Comparison of ENCODE assay signal across 23 cellular contexts in genomic region chr12:49294086-49294803, GRCh38. TPM values are rescaled to one million over a fixed set of nuclear protein-coding genes. Genes with fewer than 3 reads are reported as not detected.
DNase-seq lines count a peak whose midpoint lies in the region; ATAC-seq and TF ChIP-seq lines count a peak whose summit lies in the region.
"Had no signal": no experiment of that assay in that cellular context is flagged by ENCODE, and none has a peak within 500 bp of the region (broad histone marks: within the 10 kb centered on the region; RNA-seq: fewer than 3 reads in every experiment).

No MANE protein-coding gene starts in this region.

- H2AFZ ChIP-seq in neural progenitor cell (replicated peaks), result no peak overlapping the region
- H2AFZ ChIP-seq in PC-3 (ENCODE audit: low read length), result no peak overlapping the region

- peak; percentile 77 for DNase-seq in DMS79 treated with DMSO at 0.1 percent for 48 hours (lab: John Stamatoyannopoulos, UW)
- DNase-seq in NCI-H1092 (lab: John Stamatoyannopoulos, UW), result peak; percentile 21
- DNase-seq in RWPE1 (ENCODE audit: low spot score), result no peak
- peak; percentile 42 for DNase-seq in neural progenitor cell (ENCODE audit: low spot score)
- DNase-seq in NCI-H2107 treated with DMSO at 0.1 percent for 48 hours (lab: John Stamatoyannopoulos, UW; ENCODE audit: unreplicated experiment), result no peak
- no peak for DNase-seq in HPDE6-E6E7 (ENCODE audit: extremely low spot score)
- DNase-seq in PC-3, result no peak
- no peak for DNase-seq in mucosa of gallbladder (ENCODE audit: low spot score)
- DNase-seq: activated CD8-positive, alpha-beta memory T cell treated with anti-CD3 and anti-CD28 coated beads for 24 hours; activated naive CD8-positive, alpha-beta T cell treated with anti-CD3 and anti-CD28 coated beads, Interleukin-2, amount 50 U/mL, for 24 hours; DMS53; natural killer cell; NCI-H2107; SHP77 treated with DMSO at 0.1 percent for 48 hours; thyroid gland had no signal

- H3K9me3 Mint-ChIP-seq in neural progenitor cell, result peaks cover 2% of the 10 kb centered on the region
- H3K9me3 Mint-ChIP-seq: activated naive CD8-positive, alpha-beta T cell treated with anti-CD3 and anti-CD28 coated beads, Interleukin-2, amount 50 U/mL, for 24 hours; activated T-helper 17 cell treated with anti-CD3 and anti-CD28 coated beads, Interleukin-2, amount 50 U/mL, for 72 hours; natural killer cell; stimulated activated effector memory CD8-positive, alpha-beta T cell treated with anti-CD3 and anti-CD28 coated beads, Interleukin-12 subunit alpha, Interleukin-12 subunit beta, amount 100 ng/mL, for 72 hours; T-helper 2 cell treated with Interferon-gamma antibody and Interleukin-4, amounts not matched to agents 5 μg/mL and 100 μg/mL, for 36 hours had no signal

- H3K27me3 ChIP-seq in neural progenitor cell, result peaks cover 77% of the 10 kb centered on the region
- H3K27me3 ChIP-seq in PC-3 (ENCODE audit: low read length), result no peaks in the 10 kb centered on the region

- H3K36me3 ChIP-seq in neural progenitor cell (no peaks in the 10 kb centered on the region), PC-3 (ENCODE audit: low read depth, low read length) (no peaks in the 10 kb centered on the region)
- H3K36me3 ChIP-seq: thyroid gland had no signal

- H4K20me1 ChIP-seq in neural progenitor cell (ENCODE audit: low read depth), result peaks cover 38% of the 10 kb centered on the region
- no peaks in the 10 kb centered on the region for H4K20me1 ChIP-seq in PC-3 (ENCODE audit: low read length)

- BruUV-seq in PC-3 (replicated peaks; lab: Mats Ljungman, UMichigan), result no TSS peak

- intact Hi-C loops in PC-3 (cut with micrococcal nuclease), result no loop called here

- POLR2A ChIA-PET in RWPE1 (lab: Yijun Ruan, JAX; ENCODE audit: low non-redundant PET), result no interaction called here
- POLR2A ChIA-PET in PC-3 (lab: Charles Lee; ENCODE audit: unreplicated experiment), result no interaction called here

- H3K4me1 Mint-ChIP-seq in neural progenitor cell, result peaks cover 17% of the 10 kb centered on the region
- H3K4me1 Mint-ChIP-seq: activated T-helper 17 cell treated with anti-CD3 and anti-CD28 coated beads, Interleukin-2, amount 50 U/mL, for 72 hours had no signal

- H3K4me1 ChIP-seq in neural progenitor cell (peaks cover 27% of the 10 kb centered on the region), PC-3 (ENCODE audit: insufficient read depth, low read length) (peaks cover 12% of the 10 kb centered on the region)

- no peak overlapping the region for H3K4me2 ChIP-seq in neural progenitor cell
- H3K4me2 ChIP-seq in PC-3 (ENCODE audit: low read length), result no peak overlapping the region

- no peaks in the 10 kb centered on the region for H3K36me3 Mint-ChIP-seq in neural progenitor cell
- H3K36me3 Mint-ChIP-seq: natural killer cell; stimulated activated effector memory CD8-positive, alpha-beta T cell treated with anti-CD3 and anti-CD28 coated beads, Interleukin-12 subunit alpha, Interleukin-12 subunit beta, amount 100 ng/mL, for 72 hours had no signal

- H3K79me2 ChIP-seq in neural progenitor cell (ENCODE audit: low read depth) (no peaks in the 10 kb centered on the region), PC-3 (ENCODE audit: low read length) (no peaks in the 10 kb centered on the region)

- H3K27ac ChIP-seq in RWPE1 (peak overlapping the region; percentile 85), neural progenitor cell (no peak overlapping the region), PC-3 (ENCODE audit: low read length) (no peak overlapping the region)
- H3K27ac ChIP-seq: thyroid gland had no signal

- H3K4me3 Mint-ChIP-seq in neural progenitor cell, result no peak overlapping the region
- H3K4me3 Mint-ChIP-seq: activated naive CD8-positive, alpha-beta T cell treated with anti-CD3 and anti-CD28 coated beads, Interleukin-2, amount 50 U/mL, for 24 hours; activated T-helper 17 cell treated with anti-CD3 and anti-CD28 coated beads, Interleukin-2, amount 50 U/mL, for 72 hours; natural killer cell; stimulated activated effector memory CD8-positive, alpha-beta T cell treated with anti-CD3 and anti-CD28 coated beads, Interleukin-12 subunit alpha, Interleukin-12 subunit beta, amount 100 ng/mL, for 72 hours; T-helper 2 cell treated with Interferon-gamma antibody and Interleukin-4, amounts not matched to agents 5 μg/mL and 100 μg/mL, for 36 hours had no signal

- H3K4me3 ChIP-seq in neural progenitor cell (no peak overlapping the region), PC-3 (ENCODE audit: low read length) (no peak overlapping the region)
- H3K4me3 ChIP-seq: thyroid gland had no signal

- no peak for ATAC-seq in PC-3
- ATAC-seq: activated naive CD8-positive, alpha-beta T cell treated with anti-CD3 and anti-CD28 coated beads, Interleukin-2, amount 50 U/mL, for 24 hours; activated T-helper 17 cell treated with anti-CD3 and anti-CD28 coated beads, Interleukin-2, amount 50 U/mL, for 72 hours; natural killer cell; stimulated activated effector memory CD8-positive, alpha-beta T cell treated with anti-CD3 and anti-CD28 coated beads, Interleukin-12 subunit alpha, Interleukin-12 subunit beta, amount 100 ng/mL, for 72 hours had no signal

- no peak overlapping the region for H3K9ac ChIP-seq in neural progenitor cell
- H3K9ac ChIP-seq in PC-3 (ENCODE audit: low read length), result no peak overlapping the region

- H3F3A ChIP-seq in neural progenitor cell (ENCODE audit: low read depth), result peaks cover 41% of the 10 kb centered on the region
- no peaks in the 10 kb centered on the region for H3F3A ChIP-seq in PC-3 (ENCODE audit: low read length, unreplicated experiment)

- H3K27me3 Mint-ChIP-seq in neural progenitor cell (ENCODE audit: insufficient read depth, low read depth), result peaks cover 50% of the 10 kb centered on the region

- H3K27ac Mint-ChIP-seq in neural progenitor cell, result no peak overlapping the region
- H3K27ac Mint-ChIP-seq: activated naive CD8-positive, alpha-beta T cell treated with anti-CD3 and anti-CD28 coated beads, Interleukin-2, amount 50 U/mL, for 24 hours; activated T-helper 17 cell treated with anti-CD3 and anti-CD28 coated beads, Interleukin-2, amount 50 U/mL, for 72 hours; natural killer cell; stimulated activated effector memory CD8-positive, alpha-beta T cell treated with anti-CD3 and anti-CD28 coated beads, Interleukin-12 subunit alpha, Interleukin-12 subunit beta, amount 100 ng/mL, for 72 hours; T-helper 2 cell treated with Interferon-gamma antibody and Interleukin-4, amounts not matched to agents 5 μg/mL and 100 μg/mL, for 36 hours had no signal

- TF ChIP-seq CTCF in RWPE1 (conservative IDR thresholded peaks at IDR 0.05; ENCODE audit: low read depth), result no peak
- no peak for TF ChIP-seq CTCF in neural progenitor cell (IDR thresholded peaks at IDR 0.05)
- no peak for TF ChIP-seq CTCF in PC-3 (conservative IDR thresholded peaks at IDR 0.05; ENCODE audit: low read depth, low read length)

- H3K9me3 ChIP-seq in neural progenitor cell (ENCODE audit: low read depth) (no peaks in the 10 kb centered on the region), PC-3 (ENCODE audit: low read length) (no peaks in the 10 kb centered on the region)
- H3K9me3 ChIP-seq: thyroid gland had no signal

- H3K9me2 ChIP-seq in PC-3 (replicated peaks; ENCODE audit: low read length), result no peaks in the 10 kb centered on the region

- CTCF ChIA-PET in RWPE1 (lab: Yijun Ruan, JAX), result interaction anchor here (0.7 to 2.6 kb wide), 6 partner anchors 11 to 64 kb away, joined by 3 to 9 read pairs (median 4); partner anchors contain the start of gene C1QL4
- CTCF ChIA-PET in PC-3 (lab: Charles Lee), result interaction anchor here (0.5 to 0.6 kb wide), 2 partner anchors 28 to 427 kb away, joined by 3 read pairs; no protein-coding TSS in a partner anchor

RNA-seq across cellular contexts. Expression of gene PRPH, which starts 0.7 kb away (rescaled TPM):
- total RNA-seq in neural progenitor cell (ENCODE audit: low replicate concordance) (0.74 TPM in 1 of 2 replicates, not detected in the other), PC-3 (2014; rRNA removed) (0.15 TPM in 1 of 2 replicates, not detected in the other), mucosa of gallbladder (6.3 TPM)
- total RNA-seq: dermis microvascular lymphatic vessel endothelial cell, glomerular endothelial cell, lung microvascular endothelial cell, natural killer cell had no signal

RNA-seq across cellular contexts. Expression of gene TROAP, which starts 28.8 kb away (rescaled TPM):
- total RNA-seq in neural progenitor cell (ENCODE audit: low replicate concordance) (40.0 and 66.4 TPM in 2 replicates), PC-3 (2014; rRNA removed) (99.2 and 103 TPM in 2 replicates), mucosa of gallbladder (2.0 TPM)

RNA-seq across cellular contexts. Expression of gene TUBA1C, which starts 29.4 kb away (rescaled TPM):
- 402 and 655 TPM in 2 replicates for total RNA-seq in neural progenitor cell (ENCODE audit: low replicate concordance)
- total RNA-seq in PC-3 (2014; rRNA removed), result 1,285 and 1,376 TPM in 2 replicates
- 99.4 TPM for total RNA-seq in mucosa of gallbladder

RNA-seq across cellular contexts. Expression of gene C1QL4, which starts 42.7 kb away (rescaled TPM):
- total RNA-seq in neural progenitor cell (ENCODE audit: low replicate concordance) (0.84 and 2.8 TPM in 2 replicates), PC-3 (2014; rRNA removed) (5.3 and 6.9 TPM in 2 replicates), mucosa of gallbladder (0.12 TPM)
- total RNA-seq: activated T-helper 17 cell treated with anti-CD3 and anti-CD28 coated beads, Interleukin-2, amount 50 U/mL, for 72 hours; bronchial epithelial cell; dermis microvascular lymphatic vessel endothelial cell; glomerular endothelial cell; lung microvascular endothelial cell; MCF 10A; natural killer cell had no signal

RNA-seq across cellular contexts. Expression of gene DNAJC22, which starts 52.4 kb away (rescaled TPM):
- total RNA-seq in neural progenitor cell (ENCODE audit: low replicate concordance) (0.34 and 0.39 TPM in 2 replicates), PC-3 (2014; rRNA removed) (12.9 and 16.8 TPM in 2 replicates), mucosa of gallbladder (73.7 TPM)
- total RNA-seq: activated T-helper 17 cell treated with anti-CD3 and anti-CD28 coated beads, Interleukin-2, amount 50 U/mL, for 72 hours; natural killer cell had no signal

Comparison
In these comparisons a context has a peak if more than half of its experiments do, and no peak if none do; other contexts are left out.
1. DNase-seq: peak in DMS79 treated with DMSO at 0.1 percent for 48 hours (single experiment), NCI-H1092 (single experiment) and neural progenitor cell (single experiment); none in RWPE1 (single experiment), NCI-H2107 treated with DMSO at 0.1 percent for 48 hours (single experiment), HPDE6-E6E7 (single experiment), PC-3 (single experiment) and mucosa of gallbladder (single experiment).
2. RNA of gene TROAP, which starts 28.8 kb away (total RNA-seq): 99.2 to 103 TPM in PC-3 and 40.0 to 66.4 TPM in neural progenitor cell; 2.0 TPM in mucosa of gallbladder (single experiment); every median in the first group is over 10 times any median in the second.